ENCODE assay signal across 18 cellular contexts in the genomic region with DNA sequence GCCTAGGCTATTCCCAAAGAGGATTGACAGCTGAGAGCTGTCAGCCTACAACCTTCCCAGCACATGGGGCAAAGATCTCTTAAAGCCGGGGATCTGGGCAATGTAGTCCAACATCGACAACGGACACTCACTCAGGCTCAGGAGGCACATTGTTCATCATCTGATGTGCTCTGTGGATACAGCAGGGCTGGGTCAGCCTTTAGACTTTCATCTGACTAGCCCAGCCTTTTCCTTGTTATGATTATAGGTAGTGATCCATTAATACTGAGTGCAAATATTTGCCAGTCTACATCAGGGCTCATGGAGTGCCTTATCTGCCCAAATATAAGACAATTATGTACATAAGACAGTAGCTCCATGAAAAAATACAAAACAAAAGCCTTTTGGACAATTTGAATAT.
DNase-seq lines count a peak whose midpoint lies in the region; ATAC-seq and TF ChIP-seq lines count a peak whose summit lies in the region.
"Had no signal": no experiment of that assay in that cellular context is flagged by ENCODE, and none has a peak within 500 bp of the region (broad histone marks: within the 10 kb centered on the region; RNA-seq: fewer than 3 reads in every experiment).

No MANE protein-coding gene starts in this region.

- intact Hi-C loops in left colon (cut with DNase I, micrococcal nuclease) (no loop called here), mucosa of descending colon (cut with DNase I, micrococcal nuclease) (no loop called here)

- no peaks in the 10 kb centered on the region for H3K36me3 ChIP-seq in mucosa of descending colon (ENCODE audit: low read depth)
- H3K36me3 ChIP-seq: BLaER1 had no signal

- no peaks in the 10 kb centered on the region for H3K36me3 Mint-ChIP-seq in stimulated activated memory B cell treated with anti-CD40 and anti-IgM and Interleukin-4, amounts not matched to agents 10 μg/mL and 1 μg/mL and 100 μg/mL, for 72 hours
- peaks cover 8% of the 10 kb centered on the region for H3K36me3 Mint-ChIP-seq in activated CD8-positive, alpha-beta T cell treated with anti-CD3 and anti-CD28 coated beads, Interleukin-2, amount 10 ng/mL, durations not matched to agents 7 days and 5 days (ENCODE audit: low read depth)
- H3K36me3 Mint-ChIP-seq: CD8-positive, alpha-beta T cell had no signal

- DNase-seq in DMS53 (lab: John Stamatoyannopoulos, UW) (peak; percentile 26), DMS53 treated with DMSO at 0.1 percent for 48 hours (lab: John Stamatoyannopoulos, UW; ENCODE audit: unreplicated experiment) (no peak), left colon (no peak), mucosa of descending colon (peak in 1 of 3 donors; percentile 32), NCI-H1105 treated with DMSO at 0.1 percent for 48 hours (lab: John Stamatoyannopoulos, UW) (no peak)
- no peak for DNase-seq in activated CD8-positive, alpha-beta T cell treated with anti-CD3 and anti-CD28 coated beads, Interleukin-2, amount 10 ng/mL, durations not matched to agents 7 days and 5 days
- DNase-seq: Caco-2; CD4-positive, CD25-positive, alpha-beta regulatory T cell; CD8-positive, alpha-beta T cell; DMS153; DMS79 treated with DMSO at 0.1 percent for 48 hours; GF-D8; H9 had no signal

- no peak overlapping the region for H3K4me3 ChIP-seq in mucosa of descending colon
- H3K4me3 ChIP-seq: BLaER1, GM23338 had no signal

- TF ChIP-seq CTCF in mucosa of descending colon (IDR thresholded peaks at IDR 0.05): no peak

- peaks cover 3% of the 10 kb centered on the region for H3K9me3 Mint-ChIP-seq in stimulated activated memory B cell treated with anti-CD40 and anti-IgM and Interleukin-4, amounts not matched to agents 10 μg/mL and 1 μg/mL and 100 μg/mL, for 72 hours
- H3K9me3 Mint-ChIP-seq in activated CD8-positive, alpha-beta T cell treated with anti-CD3 and anti-CD28 coated beads, Interleukin-2, amount 10 ng/mL, durations not matched to agents 7 days and 5 days (ENCODE audit: insufficient read depth): peaks cover 18% of the 10 kb centered on the region

- no peak overlapping the region for H3K4me3 Mint-ChIP-seq in stimulated activated memory B cell treated with anti-CD40 and anti-IgM and Interleukin-4, amounts not matched to agents 10 μg/mL and 1 μg/mL and 100 μg/mL, for 72 hours
- no peak overlapping the region for H3K4me3 Mint-ChIP-seq in activated CD8-positive, alpha-beta T cell treated with anti-CD3 and anti-CD28 coated beads, Interleukin-2, amount 10 ng/mL, durations not matched to agents 7 days and 5 days
- H3K4me3 Mint-ChIP-seq: B cell; CD4-positive, CD25-positive, alpha-beta regulatory T cell; CD8-positive, alpha-beta T cell; GM23338; H9 had no signal

- ATAC-seq in left colon: peak; percentile 87
- ATAC-seq in mucosa of descending colon: peak; percentile 83
- no peak for ATAC-seq in stimulated activated memory B cell treated with anti-CD40 and anti-IgM and Interleukin-4, amounts not matched to agents 10 μg/mL and 1 μg/mL and 100 μg/mL, for 72 hours
- no peak for ATAC-seq in activated CD8-positive, alpha-beta T cell treated with anti-CD3 and anti-CD28 coated beads, Interleukin-2, amount 10 ng/mL, durations not matched to agents 7 days and 5 days
- ATAC-seq: CD8-positive, alpha-beta T cell; GM23338; HCT116 had no signal

- CTCF ChIA-PET in activated CD8-positive, alpha-beta T cell treated with anti-CD3 and anti-CD28 coated beads, Interleukin-2, amount 10 ng/mL, durations not matched to agents 7 days and 5 days (lab: Charles Lee): no interaction called here

- no peaks in the 10 kb centered on the region for H3K27me3 Mint-ChIP-seq in stimulated activated memory B cell treated with anti-CD40 and anti-IgM and Interleukin-4, amounts not matched to agents 10 μg/mL and 1 μg/mL and 100 μg/mL, for 72 hours
- H3K27me3 Mint-ChIP-seq in activated CD8-positive, alpha-beta T cell treated with anti-CD3 and anti-CD28 coated beads, Interleukin-2, amount 10 ng/mL, durations not matched to agents 7 days and 5 days (ENCODE audit: low read depth): no peaks in the 10 kb centered on the region
- H3K27me3 Mint-ChIP-seq: B cell had no signal

- H3K27ac Mint-ChIP-seq in stimulated activated memory B cell treated with anti-CD40 and anti-IgM and Interleukin-4, amounts not matched to agents 10 μg/mL and 1 μg/mL and 100 μg/mL, for 72 hours: no peak overlapping the region
- H3K27ac Mint-ChIP-seq in activated CD8-positive, alpha-beta T cell treated with anti-CD3 and anti-CD28 coated beads, Interleukin-2, amount 10 ng/mL, durations not matched to agents 7 days and 5 days: no peak overlapping the region
- H3K27ac Mint-ChIP-seq: B cell; CD8-positive, alpha-beta T cell; GM23338; H9 had no signal

- H3K4me1 ChIP-seq in mucosa of descending colon (ENCODE audit: low read depth): no peaks in the 10 kb centered on the region
- H3K4me1 ChIP-seq: Caco-2 had no signal

- no peaks in the 10 kb centered on the region for H3K9me3 ChIP-seq in mucosa of descending colon
- H3K9me3 ChIP-seq: Caco-2 had no signal

- peaks cover 10% of the 10 kb centered on the region for H3K4me1 Mint-ChIP-seq in stimulated activated memory B cell treated with anti-CD40 and anti-IgM and Interleukin-4, amounts not matched to agents 10 μg/mL and 1 μg/mL and 100 μg/mL, for 72 hours
- H3K4me1 Mint-ChIP-seq in activated CD8-positive, alpha-beta T cell treated with anti-CD3 and anti-CD28 coated beads, Interleukin-2, amount 10 ng/mL, durations not matched to agents 7 days and 5 days (ENCODE audit: low read depth): peaks cover 16% of the 10 kb centered on the region
- H3K4me1 Mint-ChIP-seq: GM23338, H9 had no signal

- POLR2A ChIA-PET in activated CD8-positive, alpha-beta T cell treated with anti-CD3 and anti-CD28 coated beads, Interleukin-2, amount 10 ng/mL, durations not matched to agents 7 days and 5 days (lab: Charles Lee): no interaction called here

Comparison
In these comparisons a context has a peak if more than half of its experiments do, and no peak if none do; other contexts are left out.
1. ATAC-seq: peak in left colon (single experiment) and mucosa of descending colon (single experiment); none in stimulated activated memory B cell treated with anti-CD40 and anti-IgM and Interleukin-4, amounts not matched to agents 10 μg/mL and 1 μg/mL and 100 μg/mL, for 72 hours (single experiment) and activated CD8-positive, alpha-beta T cell treated with anti-CD3 and anti-CD28 coated beads, Interleukin-2, amount 10 ng/mL, durations not matched to agents 7 days and 5 days (single experiment).